ENCODE assay signal across 10 cellular contexts in the genomic region with DNA sequence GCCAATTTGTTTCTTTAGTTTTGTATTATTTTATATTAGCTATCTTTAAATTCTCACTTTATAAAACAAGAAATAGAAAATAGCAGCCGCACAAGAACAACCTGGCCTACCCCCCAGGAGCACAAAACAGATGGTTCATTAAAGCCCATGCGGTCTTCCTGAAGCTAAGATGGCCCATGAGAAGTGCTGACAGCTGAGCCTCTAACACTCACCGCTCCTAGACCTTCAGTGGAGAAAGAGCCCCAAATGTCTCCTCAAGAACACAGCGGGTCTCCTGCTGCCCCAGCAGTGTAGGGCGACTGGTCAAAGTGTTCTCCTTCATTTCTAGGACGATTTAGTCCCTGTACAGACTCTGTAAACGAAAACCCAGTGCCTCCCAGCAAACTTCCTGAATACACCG. TPM values are rescaled to one million over a fixed set of nuclear protein-coding genes. Genes with fewer than 3 reads are reported as not detected.
DNase-seq lines count a peak whose midpoint lies in the region; ATAC-seq and TF ChIP-seq lines count a peak whose summit lies in the region.
"Had no signal": no experiment of that assay in that cellular context is flagged by ENCODE, and none has a peak within 500 bp of the region (broad histone marks: within the 10 kb centered on the region; RNA-seq: fewer than 3 reads in every experiment).

No MANE protein-coding gene starts in this region.

- no peak for TF ChIP-seq CTCF in Panc1 (IDR thresholded peaks at IDR 0.05)
- no peak for TF ChIP-seq CTCF in endothelial cell (IDR thresholded peaks at IDR 0.05; ENCODE audit: unreplicated experiment)

- peaks cover 42% of the 10 kb centered on the region for H3K4me1 ChIP-seq in Panc1 (ENCODE audit: control insufficient read depth, insufficient read depth, low read length)
- H3K4me1 ChIP-seq: A549 had no signal

- H3K27ac ChIP-seq in Panc1 (ENCODE audit: low read length) = 0 out of 2 replicates have a peak overlapping the region, but pooled peaks have one; percentile 4
- peak overlapping the region in 11 of 21 experiments; percentile 0 to 85 (median 32) for H3K27ac ChIP-seq in skin epidermis
- H3K27ac ChIP-seq: A549 had no signal

- CTCF ChIA-PET in Panc1 (lab: Charles Lee) = interaction anchor here (0.7 kb wide), 1 partner anchor 20 kb away, joined by 6 read pairs; no protein-coding TSS in a partner anchor

- H3K4me1 Mint-ChIP-seq in T-helper 2 cell treated with Interferon-gamma antibody and Interleukin-4, amounts not matched to agents 5 μg/mL and 100 μg/mL, for 36 hours (ENCODE audit: low read depth) = peaks cover 82% of the 10 kb centered on the region
- H3K4me1 Mint-ChIP-seq in endothelial cell (ENCODE audit: unreplicated experiment) = peaks cover 40% of the 10 kb centered on the region

- no peaks in the 10 kb centered on the region for H3K9me3 Mint-ChIP-seq in T-helper 2 cell treated with Interferon-gamma antibody and Interleukin-4, amounts not matched to agents 5 μg/mL and 100 μg/mL, for 36 hours
- no peaks in the 10 kb centered on the region for H3K9me3 Mint-ChIP-seq in endothelial cell (ENCODE audit: unreplicated experiment)

- in situ Hi-C loops in Panc1 (cut with HindIII; ENCODE audit: low pct_unique_long_range_greater_than_20kb, low sequenced_read_pairs) = no loop called here

- ATAC-seq in Panc1 = no peak
- ATAC-seq: A549 had no signal

- H3K27ac Mint-ChIP-seq in T-helper 2 cell treated with Interferon-gamma antibody and Interleukin-4, amounts not matched to agents 5 μg/mL and 100 μg/mL, for 36 hours = peak overlapping the region; percentile 93
- H3K27ac Mint-ChIP-seq in endothelial cell (ENCODE audit: unreplicated experiment) = peak overlapping the region; percentile 70

- BruUV-seq in Panc1 (replicated peaks; lab: Mats Ljungman, UMichigan) = no TSS peak

- no peaks in the 10 kb centered on the region for H3K27me3 Mint-ChIP-seq in T-helper 2 cell treated with Interferon-gamma antibody and Interleukin-4, amounts not matched to agents 5 μg/mL and 100 μg/mL, for 36 hours (ENCODE audit: low read depth)
- H3K27me3 Mint-ChIP-seq in endothelial cell (ENCODE audit: unreplicated experiment) = peaks cover 2% of the 10 kb centered on the region

- peak overlapping the region; percentile 78 for H3K4me3 Mint-ChIP-seq in T-helper 2 cell treated with Interferon-gamma antibody and Interleukin-4, amounts not matched to agents 5 μg/mL and 100 μg/mL, for 36 hours
- no peak overlapping the region for H3K4me3 Mint-ChIP-seq in endothelial cell (ENCODE audit: unreplicated experiment)

- H3K4me3 ChIP-seq in Panc1 (ENCODE audit: low read depth in 2 of 2, low read length in 2 of 2) (no peak overlapping the region), skin epidermis (no peak overlapping the region)
- H3K4me3 ChIP-seq: A549 had no signal

- no peaks in the 10 kb centered on the region for H3K9me3 ChIP-seq in Panc1 (ENCODE audit: control insufficient read depth, insufficient read depth, low read depth, low read length)
- H3K9me3 ChIP-seq: A549 had no signal

- peaks cover 47% of the 10 kb centered on the region for H3K36me3 Mint-ChIP-seq in T-helper 2 cell treated with Interferon-gamma antibody and Interleukin-4, amounts not matched to agents 5 μg/mL and 100 μg/mL, for 36 hours (ENCODE audit: low read depth)
- no peaks in the 10 kb centered on the region for H3K36me3 Mint-ChIP-seq in endothelial cell (ENCODE audit: low read depth, unreplicated experiment)

- POLR2A ChIA-PET in Panc1 (lab: Charles Lee) = no interaction called here

- no peak for DNase-seq in T-helper 2 cell treated with Interferon-gamma antibody and Interleukin-4, amounts not matched to agents 5 μg/mL and 100 μg/mL, for 36 hours (ENCODE audit: low spot score)
- DNase-seq in T-helper 2 cell = no peak
- no peak for DNase-seq in Panc1 (ENCODE audit: low read depth, low spot score)
- no peak for DNase-seq in endothelial cell (ENCODE audit: low spot score)
- no peak for DNase-seq in H4 (ENCODE audit: low spot score)
- DNase-seq in islet precursor cell = no peak
- no peak for DNase-seq in NCI-H446 treated with DMSO at 0.1 percent for 48 hours (lab: John Stamatoyannopoulos, UW)
- DNase-seq: NCI-H2171 had no signal

- intact Hi-C loops in Panc1 (cut with micrococcal nuclease; ENCODE audit: unreplicated experiment) = loop anchor here (10.0 kb wide), 1 partner anchor 57 kb away; no protein-coding TSS in a partner anchor

- no peaks in the 10 kb centered on the region for H3K27me3 ChIP-seq in Panc1 (ENCODE audit: control insufficient read depth, insufficient read depth, low read length)

- H3K36me3 ChIP-seq in Panc1 (ENCODE audit: control insufficient read depth, insufficient read depth, low read length) = no peaks in the 10 kb centered on the region

RNA-seq across cellular contexts. Expression of a gene that starts 45.1 kb away (rescaled TPM):
- total RNA-seq in Panc1 (2021; ENCODE audit: unreplicated experiment) (38.3 TPM), endothelial cell (ENCODE audit: unreplicated experiment) (26.1 TPM)
- polyA plus RNA-seq in Panc1 (2012; ENCODE audit: insufficient read length) = 18.8 TPM
- total RNA-seq in H4 (2014; rRNA removed; shearing (Covaris generic)) = 17.1 and 21.6 TPM in 2 replicates
